27 cellular contexts compared by ENCODE assay signal in genomic region chr15:98830034-98830634, GRCh38.
"Had no signal": no experiment of that assay in that cellular context is flagged by ENCODE, and none has a peak within 500 bp of the region (broad histone marks: within the 10 kb centered on the region; RNA-seq: fewer than 3 reads in every experiment).

No MANE protein-coding gene starts in this region.

- H3K4me3 ChIP-seq: SK-N-MC had no signal

- H3K27ac ChIP-seq: SK-N-MC had no signal

- FAIRE-seq: astrocyte, TTC549 had no signal

- DNase-seq: activated CD4-positive, alpha-beta memory T cell treated with anti-CD3 and anti-CD28 coated beads for 36 hours; activated CD4-positive, alpha-beta T cell treated with anti-CD3 and anti-CD28 coated beads, Interleukin-2, amount 10 ng/mL, durations not matched to agents 7 days and 5 days; activated CD4-positive, CD25-positive, alpha-beta regulatory T cell; activated CD8-positive, alpha-beta memory T cell treated with anti-CD3 and anti-CD28 coated beads for 24 hours; activated effector memory CD4-positive, alpha-beta T cell treated with anti-CD3 and anti-CD28 coated beads, Interleukin-2, amount 50 U/mL, for 16 hours; activated naive CD4-positive, alpha-beta T cell treated with Interleukin-2 at 50 U/mL for 16 hours; activated naive CD8-positive, alpha-beta T cell treated with anti-CD3 and anti-CD28 coated beads, Interleukin-2, amount 50 U/mL, for 24 hours; activated T-cell treated with anti-CD3 and anti-CD28 coated beads, Interleukin-2, amount 50 U/mL, for 4 hours; amygdala; NCI-H1092 treated with DMSO at 0.1 percent for 48 hours; NCI-H1417 treated with DMSO at 0.1 percent for 48 hours; NCI-H1694; NCI-H2029 treated with DMSO at 0.1 percent for 48 hours; NCI-H345; NCI-H510A; NCI-H526 treated with DMSO at 0.1 percent for 48 hours; NCI-H82; RPMI8226; T-cell; T-helper 2 cell; T1000 had no signal

- ATAC-seq: activated naive CD4-positive, alpha-beta T cell treated with anti-CD3 and anti-CD28 coated beads, Interleukin-2, amount 50 U/mL, for 72 hours; activated naive CD8-positive, alpha-beta T cell treated with anti-CD3 and anti-CD28 coated beads, Interleukin-2, amount 50 U/mL, for 24 hours; activated T-cell treated with anti-CD3 and anti-CD28 coated beads, Interleukin-2, amount 50 U/mL, for 4 hours; Panc1; Right ventricle myocardium inferior; T-cell had no signal
